In genomic region chr13:26253787-26254582, GRCh38 we compare ENCODE assay signal across 8 cellular contexts. TPM values are rescaled to one million over a fixed set of nuclear protein-coding genes. Genes with fewer than 3 reads are reported as not detected.
DNase-seq lines count a peak whose midpoint lies in the region; ATAC-seq and TF ChIP-seq lines count a peak whose summit lies in the region.

Gene CDK8 (plus strand): TSS chr13:26254129. CDS start chr13:26254642, 513 bp downstream.

- peak within 1 kb of the TSS; percentile 94 for H3K27ac Mint-ChIP-seq in activated naive CD8-positive, alpha-beta T cell
- H3K27ac Mint-ChIP-seq in glutamatergic neuron (ENCODE audit: unreplicated experiment) = peak within 1 kb of the TSS; percentile 97

- H3K4me1 Mint-ChIP-seq in activated naive CD8-positive, alpha-beta T cell (ENCODE audit: low read depth) = peaks cover 38% of the 10 kb centered on the region
- peaks cover 19% of the 10 kb centered on the region for H3K4me1 Mint-ChIP-seq in glutamatergic neuron (ENCODE audit: low read depth, unreplicated experiment)

- H3K36me3 Mint-ChIP-seq in activated naive CD8-positive, alpha-beta T cell = no peaks in the 10 kb centered on the region
- no peaks in the 10 kb centered on the region for H3K36me3 Mint-ChIP-seq in glutamatergic neuron (ENCODE audit: unreplicated experiment)

- H3K27me3 Mint-ChIP-seq in activated naive CD8-positive, alpha-beta T cell = no peaks in the 10 kb centered on the region
- peaks cover 8% of the 10 kb centered on the region for H3K27me3 Mint-ChIP-seq in glutamatergic neuron (ENCODE audit: unreplicated experiment)

- peaks cover 45% of the 10 kb centered on the region for H3K79me2 ChIP-seq in osteoblast (ENCODE audit: insufficient read depth, low read length)

- no peaks in the 10 kb centered on the region for H3K9me3 Mint-ChIP-seq in activated naive CD8-positive, alpha-beta T cell (ENCODE audit: low read depth)
- peaks cover 5% of the 10 kb centered on the region for H3K9me3 Mint-ChIP-seq in glutamatergic neuron (ENCODE audit: unreplicated experiment)

- TF ChIP-seq CTCF in GM12864 (IDR thresholded peaks at IDR 0.05; ENCODE audit: low read depth, low read length, missing control alignments) (no peak), glutamatergic neuron (IDR thresholded peaks at IDR 0.05; ENCODE audit: partially characterized antibody, unreplicated experiment) (no peak), osteoblast (IDR thresholded peaks at IDR 0.05; ENCODE audit: extremely low read depth, low read depth, low read length) (no peak), thoracic aorta (IDR thresholded peaks at IDR 0.05) (no peak)

- no peaks in the 10 kb centered on the region for H3K9me3 ChIP-seq in osteoblast (ENCODE audit: low read depth, low read length)
- no peaks in the 10 kb centered on the region for H3K9me3 ChIP-seq in thoracic aorta

- H3K36me3 ChIP-seq in osteoblast (ENCODE audit: insufficient read depth, low read length) = no peaks in the 10 kb centered on the region
- H3K36me3 ChIP-seq in thoracic aorta = no peaks in the 10 kb centered on the region

- H3K27me3 ChIP-seq in osteoblast (ENCODE audit: insufficient read depth, low read length) (no peaks in the 10 kb centered on the region), thoracic aorta (replicated peaks; ENCODE audit: insufficient read depth) (no peaks in the 10 kb centered on the region)

- H2AFZ ChIP-seq in osteoblast (ENCODE audit: low read length) = peak within 1 kb of the TSS; percentile 96

- H4K20me1 ChIP-seq in osteoblast (ENCODE audit: insufficient read depth, low read length) = peaks cover 26% of the 10 kb centered on the region

- peaks cover 8% of the 10 kb centered on the region for H3K4me1 ChIP-seq in osteoblast (ENCODE audit: insufficient read depth, low read length)
- peaks cover 7 to 23% of the 10 kb centered on the region in 2 donors for H3K4me1 ChIP-seq in thoracic aorta (ENCODE audit: control insufficient read depth in 1 of 2, low read depth in 2 of 2)

- H3K4me3 Mint-ChIP-seq in activated naive CD8-positive, alpha-beta T cell = peak within 1 kb of the TSS; percentile 95
- H3K4me3 Mint-ChIP-seq in glutamatergic neuron (ENCODE audit: unreplicated experiment) = peak within 1 kb of the TSS; percentile 96

- H3K27ac ChIP-seq in osteoblast (ENCODE audit: low read depth, low read length) = peak within 1 kb of the TSS; percentile 73
- peak within 1 kb of the TSS; percentile 76 to 87 for H3K27ac ChIP-seq in thoracic aorta

- H3K4me2 ChIP-seq in osteoblast (ENCODE audit: insufficient read depth, low read length) = peak within 1 kb of the TSS; percentile 97

- peak; percentile 86 for ATAC-seq in HG02678 (IDR thresholded peaks at IDR 0.05; ENCODE audit: unreplicated experiment)
- ATAC-seq in thoracic aorta (ENCODE audit: insufficient number of reproducible peaks, low FRiP score, low read depth) = peak; percentile 82

- H3K4me3 ChIP-seq in GM12864 (ENCODE audit: low read depth, low read length) (peak within 1 kb of the TSS; percentile 78), osteoblast (ENCODE audit: insufficient read depth, low read length) (peak within 1 kb of the TSS; percentile 98), thoracic aorta (peak within 1 kb of the TSS; percentile 81)

- peak; percentile 80 for DNase-seq in GM12864 (ENCODE audit: low read depth)
- peak; percentile 92 for DNase-seq in NCI-H1105 treated with DMSO at 0.1 percent for 48 hours (lab: John Stamatoyannopoulos, UW)
- DNase-seq in SKM-1 treated with dmso at 0.1 percent for 144 hours (lab: John Stamatoyannopoulos, UW; ENCODE audit: unreplicated experiment) = peak; percentile 91
- DNase-seq in glutamatergic neuron = peak; percentile 90
- DNase-seq in osteoblast (ENCODE audit: insufficient read length, low spot score, missing footprints) = peak; percentile 94
- DNase-seq in thoracic aorta (ENCODE audit: low spot score) = peak; percentile 76

RNA-seq across cellular contexts. Expression of gene CDK8, which starts in this region (rescaled TPM):
- total RNA-seq in glutamatergic neuron (ENCODE audit: unreplicated experiment) = 27.9 TPM
- 17.7 and 20.0 TPM in 2 replicates for total RNA-seq in osteoblast
- 10 to 100 TPM in 1 of 2 donors, 1 to 10 TPM in 1; 5.8 to 11.2 TPM for total RNA-seq in thoracic aorta

Comparison
In these comparisons a context has a peak if more than half of its experiments do, and no peak if none do; other contexts are left out.
1. Peak in every context shown above with its lines: DNase-seq, ATAC-seq, H3K4me3 ChIP-seq and H3K27ac ChIP-seq.